10 cellular contexts compared by ENCODE assay signal in the genomic region with DNA sequence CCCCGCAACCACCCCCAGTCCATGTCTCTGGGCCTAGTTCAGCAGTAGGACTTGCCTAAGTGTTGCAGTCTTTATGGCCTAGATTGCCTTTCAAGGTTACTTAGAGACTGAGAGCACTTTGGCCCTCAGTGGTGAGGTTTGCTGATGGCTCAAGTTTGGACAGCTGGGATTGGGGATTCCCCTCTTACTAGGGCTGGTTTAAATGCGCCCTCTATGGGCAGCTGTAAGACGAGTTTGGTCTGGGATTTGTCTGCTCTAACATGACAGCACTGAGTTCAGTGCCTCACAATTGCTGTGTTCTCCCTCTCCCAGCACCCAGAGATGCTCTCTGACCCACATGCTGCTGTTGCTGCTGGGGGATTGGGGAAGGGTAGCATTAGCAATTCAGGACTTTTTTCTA. TPM values are rescaled to one million over a fixed set of nuclear protein-coding genes. Genes with fewer than 3 reads are reported as not detected.
DNase-seq lines count a peak whose midpoint lies in the region; ATAC-seq and TF ChIP-seq lines count a peak whose summit lies in the region.
"Had no signal": no experiment of that assay in that cellular context is flagged by ENCODE, and none has a peak within 500 bp of the region (broad histone marks: within the 10 kb centered on the region; RNA-seq: fewer than 3 reads in every experiment).

No MANE protein-coding gene starts in this region.

- ATAC-seq in HG03159 (IDR thresholded peaks at IDR 0.05; ENCODE audit: unreplicated experiment) (peak; percentile 75), GM19035 (IDR thresholded peaks at IDR 0.05; ENCODE audit: unreplicated experiment) (no peak)
- ATAC-seq in naive thymus-derived CD8-positive, alpha-beta T cell: no peak
- ATAC-seq: gastrocnemius medialis had no signal

- no peaks in the 10 kb centered on the region for H3K36me3 Mint-ChIP-seq in osteocyte (ENCODE audit: unreplicated experiment)
- no peaks in the 10 kb centered on the region for H3K36me3 Mint-ChIP-seq in naive thymus-derived CD8-positive, alpha-beta T cell

- H3K27me3 Mint-ChIP-seq in osteocyte (ENCODE audit: unreplicated experiment): no peaks in the 10 kb centered on the region
- H3K27me3 Mint-ChIP-seq in naive thymus-derived CD8-positive, alpha-beta T cell: peaks cover 5 to 25% (median 10%) of the 10 kb centered on the region in 5 donors

- TF ChIP-seq CTCF in astrocyte of the cerebellum (IDR thresholded peaks at IDR 0.05; ENCODE audit: low read depth, low read length, missing control alignments) (peak; percentile 20), osteocyte (IDR thresholded peaks at IDR 0.05) (peak; percentile 32)

- H3K27ac Mint-ChIP-seq in osteocyte (ENCODE audit: unreplicated experiment): no peak overlapping the region
- H3K27ac Mint-ChIP-seq in naive thymus-derived CD8-positive, alpha-beta T cell: no peak overlapping the region

- DNase-seq in NCI-H1417 (lab: John Stamatoyannopoulos, UW) (peak in 2 of 3 experiments; percentile 7 to 44), NCI-H1417 treated with DMSO at 0.1 percent for 48 hours (lab: John Stamatoyannopoulos, UW) (no peak), astrocyte of the cerebellum (ENCODE audit: low read depth) (peak; percentile 2), osteocyte (ENCODE audit: extremely low spot score, unreplicated experiment) (no peak), HuH-7.5 (ENCODE audit: low spot score) (no peak)
- no peak for DNase-seq in naive thymus-derived CD8-positive, alpha-beta T cell
- DNase-seq: gastrocnemius medialis had no signal

- no peaks in the 10 kb centered on the region for H3K9me3 Mint-ChIP-seq in osteocyte (ENCODE audit: unreplicated experiment)
- H3K9me3 Mint-ChIP-seq in naive thymus-derived CD8-positive, alpha-beta T cell: peaks cover 0 to 4% (median 0%) of the 10 kb centered on the region in 9 donors

- H3K4me3 ChIP-seq in astrocyte of the cerebellum (ENCODE audit: low read depth, low read length): no peak overlapping the region
- H3K4me3 ChIP-seq: BLaER1, gastrocnemius medialis had no signal

- H3K4me3 Mint-ChIP-seq in osteocyte (ENCODE audit: unreplicated experiment): no peak overlapping the region
- no peak overlapping the region for H3K4me3 Mint-ChIP-seq in naive thymus-derived CD8-positive, alpha-beta T cell

- in situ Hi-C loops in astrocyte of the cerebellum (cut with HindIII; ENCODE audit: low sequenced_read_pairs): no loop called here

- POLR2A ChIA-PET in naive thymus-derived CD8-positive, alpha-beta T cell (lab: Charles Lee): no interaction called here

- no peaks in the 10 kb centered on the region for H3K4me1 Mint-ChIP-seq in osteocyte (ENCODE audit: unreplicated experiment)
- H3K4me1 Mint-ChIP-seq in naive thymus-derived CD8-positive, alpha-beta T cell: no peaks in the 10 kb centered on the region

RNA-seq across cellular contexts. Expression of a gene that starts 23.1 kb away (rescaled TPM):
- total RNA-seq in osteocyte: not detected in 2 replicates
- total RNA-seq in naive thymus-derived CD8-positive, alpha-beta T cell: not detected
- not detected for polyA plus RNA-seq in naive thymus-derived CD8-positive, alpha-beta T cell
- total RNA-seq: gastrocnemius medialis had no signal

Comparison
In these comparisons a context has a peak if more than half of its experiments do, and no peak if none do; other contexts are left out.
1. DNase-seq: peak in NCI-H1417 (2 of 3) and astrocyte of the cerebellum (single experiment); none in NCI-H1417 treated with DMSO at 0.1 percent for 48 hours (single experiment), osteocyte (single experiment), HuH-7.5 (single experiment) and naive thymus-derived CD8-positive, alpha-beta T cell (0 of 10).